In the genomic region with DNA sequence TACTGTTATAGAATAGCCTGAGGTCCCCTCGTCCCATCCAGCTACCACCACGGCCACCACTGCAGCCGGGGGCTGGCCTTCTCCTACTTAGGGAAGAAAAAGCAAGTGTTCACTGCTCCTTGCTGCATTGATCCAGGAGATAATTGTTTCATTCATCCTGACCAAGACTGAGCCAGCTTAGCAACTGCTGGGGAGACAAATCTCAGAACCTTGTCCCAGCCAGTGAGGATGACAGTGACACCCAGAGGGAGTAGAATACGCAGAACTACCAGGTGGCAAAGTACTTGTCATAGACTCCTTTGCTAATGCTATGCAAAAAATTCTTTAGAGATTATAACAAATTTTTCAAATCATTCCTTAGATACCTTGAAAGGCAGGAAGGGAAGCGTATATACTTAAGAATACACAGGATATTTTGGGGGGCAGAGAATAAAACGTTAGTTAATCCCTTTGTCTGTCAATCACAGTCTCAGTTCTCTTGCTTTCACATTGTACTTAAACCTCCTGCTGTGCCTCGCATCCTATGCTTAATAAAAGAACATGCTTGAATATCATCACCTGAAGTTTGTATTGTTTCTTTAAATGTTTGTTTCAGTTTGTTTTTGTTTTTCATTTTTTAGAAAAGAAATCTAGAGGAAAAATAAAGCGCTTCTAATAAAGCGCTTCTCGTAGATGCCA, we compare ENCODE assay signal across 18 cellular contexts.
A peak's percentile ranks its signal among the peaks of the same experiment; 100 is the strongest.
DNase-seq lines count a peak whose midpoint lies in the region; ATAC-seq and TF ChIP-seq lines count a peak whose summit lies in the region.
"Had no signal": no experiment of that assay in that cellular context is flagged by ENCODE, and none has a peak within 500 bp of the region (broad histone marks: within the 10 kb centered on the region; RNA-seq: fewer than 3 reads in every experiment).

No MANE protein-coding gene starts in this region.

- H3K27me3 ChIP-seq in mesenchymal stem cell (ENCODE audit: control insufficient read depth in 1 of 2, insufficient read depth in 1 of 2, low read length in 2 of 2) = no peaks in the 10 kb centered on the region
- H3K27me3 ChIP-seq in PC-9 (ENCODE audit: insufficient read depth, low read depth) = no peaks in the 10 kb centered on the region
- no peaks in the 10 kb centered on the region for H3K27me3 ChIP-seq in CD4-positive, alpha-beta memory T cell (ENCODE audit: insufficient read depth, low read length)

- POLR2A ChIA-PET in PC-9 (lab: Charles Lee; ENCODE audit: unreplicated experiment) = no interaction called here
- POLR2A ChIA-PET in CD4-positive, alpha-beta memory T cell (lab: Charles Lee; ENCODE audit: partially characterized antibody) = no interaction called here

- H3K27ac ChIP-seq in mesenchymal stem cell (ENCODE audit: low read length, poor library complexity, severe bottlenecking) (no peak overlapping the region), PC-9 (no peak overlapping the region)
- H3K27ac ChIP-seq in CD4-positive, alpha-beta memory T cell (ENCODE audit: low read depth, low read length) = no peak overlapping the region
- H3K27ac ChIP-seq: RWPE1 had no signal

- H3K4me1 Mint-ChIP-seq in central memory CD8-positive, alpha-beta T cell = peaks cover under 1% of the 10 kb centered on the region
- H3K4me1 Mint-ChIP-seq in activated naive CD4-positive, alpha-beta T cell treated with anti-CD3 and anti-CD28 coated beads for 36 hours (ENCODE audit: low read depth) = no peaks in the 10 kb centered on the region
- peaks cover 4 to 9% (median 7%) of the 10 kb centered on the region in 4 donors for H3K4me1 Mint-ChIP-seq in CD4-positive, alpha-beta memory T cell
- H3K4me1 Mint-ChIP-seq: B cell had no signal

- intact Hi-C loops in activated naive CD4-positive, alpha-beta T cell treated with anti-CD3 and anti-CD28 coated beads for 36 hours (cut with micrococcal nuclease) = no loop called here
- intact Hi-C loops in PC-9 (cut with micrococcal nuclease; ENCODE audit: unreplicated experiment) = no loop called here
- intact Hi-C loops in CD4-positive, alpha-beta memory T cell (cut with micrococcal nuclease) = no loop called here

- no peaks in the 10 kb centered on the region for H3K79me1 ChIP-seq in mesenchymal stem cell (replicated peaks; ENCODE audit: low read length, poor library complexity, severe bottlenecking)

- no peaks in the 10 kb centered on the region for H3K79me2 ChIP-seq in PC-9 (ENCODE audit: low read depth)

- 81% methylated on average over 6 of the region's 10 CpGs for WGBS in mesenchymal stem cell

- no peak overlapping the region for H2BK120ac ChIP-seq in mesenchymal stem cell (ENCODE audit: low read depth, low read length)

- CTCF ChIA-PET in activated naive CD4-positive, alpha-beta T cell treated with anti-CD3 and anti-CD28 coated beads for 36 hours (lab: Charles Lee) = no interaction called here
- CTCF ChIA-PET in PC-9 (lab: Charles Lee) = no interaction called here
- CTCF ChIA-PET in CD4-positive, alpha-beta memory T cell (lab: Charles Lee; ENCODE audit: partially characterized antibody) = no interaction called here

- peaks cover 18% of the 10 kb centered on the region for H3K9me3 ChIP-seq in mesenchymal stem cell (ENCODE audit: control insufficient read depth, low read length)
- peaks cover 6% of the 10 kb centered on the region; the same call in 1 of the 2 replicates for H3K9me3 ChIP-seq in PC-9 (ENCODE audit: insufficient read depth, low read depth)
- H3K9me3 ChIP-seq in CD4-positive, alpha-beta memory T cell (ENCODE audit: control insufficient read depth in 1 of 2, low read length in 2 of 2) = no peaks in the 10 kb centered on the region
- H3K9me3 ChIP-seq: Caco-2 had no signal

- no peak overlapping the region for H3K18ac ChIP-seq in mesenchymal stem cell (ENCODE audit: low read depth in 1 of 2, low read length in 2 of 2)

- no peak for ATAC-seq in central memory CD8-positive, alpha-beta T cell (replicated peaks; ENCODE audit: extremely low read depth, poor library complexity, severe bottlenecking)
- no peak for ATAC-seq in GM19455 (IDR thresholded peaks at IDR 0.05; ENCODE audit: unreplicated experiment)
- ATAC-seq: PC-3, SK-N-SH treated with all-trans-retinoic acid at 6 μM for 48 hours had no signal

- H2AFZ ChIP-seq in mesenchymal stem cell (ENCODE audit: low read depth, low read length) = no peak overlapping the region
- H2AFZ ChIP-seq in PC-9 = no peak overlapping the region

- no peak overlapping the region for H2BK12ac ChIP-seq in mesenchymal stem cell (ENCODE audit: low read length in 2 of 2)

- no TSS peak for BruUV-seq in PC-9 (replicated peaks; lab: Mats Ljungman, UMichigan)

- no peak overlapping the region for H3K4me3 ChIP-seq in mesenchymal stem cell (ENCODE audit: insufficient read depth in 1 of 2, low read depth in 1 of 2, low read length in 2 of 2)
- no peak overlapping the region for H3K4me3 ChIP-seq in PC-9
- no peak overlapping the region for H3K4me3 ChIP-seq in CD4-positive, alpha-beta memory T cell (ENCODE audit: low read length in 2 of 2)

- H3K27ac Mint-ChIP-seq in central memory CD8-positive, alpha-beta T cell (ENCODE audit: low read depth) = peak overlapping the region; percentile 80
- no peak overlapping the region for H3K27ac Mint-ChIP-seq in activated naive CD4-positive, alpha-beta T cell treated with anti-CD3 and anti-CD28 coated beads for 36 hours
- H3K27ac Mint-ChIP-seq in CD4-positive, alpha-beta memory T cell = no peak overlapping the region
- H3K27ac Mint-ChIP-seq: B cell had no signal

- H3K9ac ChIP-seq in mesenchymal stem cell (ENCODE audit: low read length) = peak overlapping the region; percentile 14

- H4K91ac ChIP-seq in mesenchymal stem cell (ENCODE audit: low read length) = no peak overlapping the region

- H3K4me3 Mint-ChIP-seq in central memory CD8-positive, alpha-beta T cell = no peak overlapping the region
- no peak overlapping the region for H3K4me3 Mint-ChIP-seq in activated naive CD4-positive, alpha-beta T cell treated with anti-CD3 and anti-CD28 coated beads for 36 hours
- H3K4me3 Mint-ChIP-seq in CD4-positive, alpha-beta memory T cell = no peak overlapping the region
- H3K4me3 Mint-ChIP-seq: B cell had no signal

- H3K9me3 Mint-ChIP-seq in central memory CD8-positive, alpha-beta T cell = peaks cover 6% of the 10 kb centered on the region
- H3K9me3 Mint-ChIP-seq in activated naive CD4-positive, alpha-beta T cell treated with anti-CD3 and anti-CD28 coated beads for 36 hours = peaks cover 5% of the 10 kb centered on the region
- H3K9me3 Mint-ChIP-seq in CD4-positive, alpha-beta memory T cell = peaks cover 0 to 5% (median 1%) of the 10 kb centered on the region in 8 donors

- H2BK5ac ChIP-seq in mesenchymal stem cell (ENCODE audit: low read depth, low read length, poor library complexity, severe bottlenecking) = no peak overlapping the region

- H3K4me1 ChIP-seq in mesenchymal stem cell (ENCODE audit: control insufficient read depth, insufficient read depth, low read depth, low read length) = no peaks in the 10 kb centered on the region
- H3K4me1 ChIP-seq in PC-9 (replicated peaks; ENCODE audit: insufficient read depth) = no peaks in the 10 kb centered on the region
- H3K4me1 ChIP-seq in CD4-positive, alpha-beta memory T cell (ENCODE audit: insufficient read depth, low read length) = peaks cover 6% of the 10 kb centered on the region

- no peaks in the 10 kb centered on the region for H3K36me3 ChIP-seq in mesenchymal stem cell (ENCODE audit: control insufficient read depth in 1 of 2, insufficient read depth in 2 of 2, low read depth in 1 of 2, low read length in 2 of 2)
- no peaks in the 10 kb centered on the region for H3K36me3 ChIP-seq in PC-9 (ENCODE audit: low read depth)
- no peaks in the 10 kb centered on the region for H3K36me3 ChIP-seq in CD4-positive, alpha-beta memory T cell (ENCODE audit: insufficient read depth, low read length)

- no peak overlapping the region for H3K23ac ChIP-seq in mesenchymal stem cell (ENCODE audit: low read length in 2 of 2)

- peak; percentile 40 for DNase-seq in activated CD8-positive, alpha-beta memory T cell treated with anti-CD3 and anti-CD28 coated beads for 24 hours
- no peak for DNase-seq in activated CD8-positive, alpha-beta memory T cell treated with anti-CD3 and anti-CD28 coated beads, Interleukin-2, amount 50 U/mL, for 48 hours
- no peak for DNase-seq in central memory CD8-positive, alpha-beta T cell (ENCODE audit: low spot score in 2 of 2)
- DNase-seq in mesenchymal stem cell (no peak), PC-9 (no peak)
- no peak for DNase-seq in activated naive CD4-positive, alpha-beta T cell treated with anti-CD3 and anti-CD28 coated beads for 36 hours
- no peak for DNase-seq in CD4-positive, alpha-beta memory T cell
- DNase-seq: 8988T, NCI-H1417, NCI-H187, NCI-H226, PC-3, SIG-M5 had no signal

- TF ChIP-seq CTCF in PC-9 (conservative IDR thresholded peaks at IDR 0.05) = no peak

- H3K14ac ChIP-seq in mesenchymal stem cell (ENCODE audit: low read length in 2 of 2) = no peak overlapping the region

- H4K8ac ChIP-seq in mesenchymal stem cell (ENCODE audit: low read length) = no peak overlapping the region

- no peaks in the 10 kb centered on the region for H4K20me1 ChIP-seq in PC-9 (ENCODE audit: insufficient read depth)

- no peaks in the 10 kb centered on the region for H3F3A ChIP-seq in PC-9 (ENCODE audit: insufficient read depth, low read depth)

- H2BK15ac ChIP-seq in mesenchymal stem cell (ENCODE audit: low read depth, poor library complexity, severe bottlenecking) = no peak overlapping the region

- H3K4ac ChIP-seq in mesenchymal stem cell (ENCODE audit: low read depth in 1 of 2, low read length in 2 of 2) = no peak overlapping the region

- H3K27me3 Mint-ChIP-seq in central memory CD8-positive, alpha-beta T cell = no peaks in the 10 kb centered on the region
- H3K27me3 Mint-ChIP-seq in activated naive CD4-positive, alpha-beta T cell treated with anti-CD3 and anti-CD28 coated beads for 36 hours (ENCODE audit: low read depth) = no peaks in the 10 kb centered on the region
- H3K27me3 Mint-ChIP-seq in CD4-positive, alpha-beta memory T cell = no peaks in the 10 kb centered on the region
- H3K27me3 Mint-ChIP-seq: B cell had no signal

- H2AK5ac ChIP-seq in mesenchymal stem cell (ENCODE audit: low read length, severe bottlenecking) = no peak overlapping the region

- no peaks in the 10 kb centered on the region for H3K9me2 ChIP-seq in PC-9 (ENCODE audit: insufficient read depth)

- H3K4me2 ChIP-seq in mesenchymal stem cell (ENCODE audit: low read length, poor library complexity, severe bottlenecking) (no peak overlapping the region), PC-9 (no peak overlapping the region)

- peaks cover 5% of the 10 kb centered on the region for H3K36me3 Mint-ChIP-seq in central memory CD8-positive, alpha-beta T cell (ENCODE audit: insufficient read depth)
- peaks cover 1% of the 10 kb centered on the region for H3K36me3 Mint-ChIP-seq in activated naive CD4-positive, alpha-beta T cell treated with anti-CD3 and anti-CD28 coated beads for 36 hours (ENCODE audit: low read depth)
- H3K36me3 Mint-ChIP-seq in CD4-positive, alpha-beta memory T cell = peaks cover 0 to 10% of the 10 kb centered on the region in 2 donors
